In the genomic region with DNA sequence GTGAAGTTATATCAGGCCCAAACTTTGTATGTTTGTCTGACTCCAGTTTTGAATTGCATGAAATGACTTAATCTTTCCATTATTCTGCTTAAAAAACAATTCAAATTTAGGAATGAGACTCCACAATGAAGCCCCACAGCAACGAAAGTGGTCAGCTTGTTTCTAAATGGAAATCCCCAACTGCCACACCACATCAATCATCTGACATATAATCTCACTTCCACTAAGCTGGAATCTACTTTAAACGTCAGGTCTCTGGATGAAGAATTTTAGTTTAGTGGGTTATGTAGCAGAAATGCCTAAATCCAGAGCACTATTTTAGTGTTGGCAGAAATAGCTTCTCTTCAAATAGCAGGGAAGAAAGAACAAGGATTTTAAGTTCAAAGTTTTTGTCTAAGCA, we compare ENCODE assay signal across 1 cellular context.
TF ChIP-seq lines count a peak whose summit lies in the region.

No MANE protein-coding gene starts in this region.

TF ChIP-seq in HEK293T, 16 proteins besides CTCF, POLR2A, EP300 and RAD21 (continued from another document):
- TF ChIP-seq, protein P1, sequence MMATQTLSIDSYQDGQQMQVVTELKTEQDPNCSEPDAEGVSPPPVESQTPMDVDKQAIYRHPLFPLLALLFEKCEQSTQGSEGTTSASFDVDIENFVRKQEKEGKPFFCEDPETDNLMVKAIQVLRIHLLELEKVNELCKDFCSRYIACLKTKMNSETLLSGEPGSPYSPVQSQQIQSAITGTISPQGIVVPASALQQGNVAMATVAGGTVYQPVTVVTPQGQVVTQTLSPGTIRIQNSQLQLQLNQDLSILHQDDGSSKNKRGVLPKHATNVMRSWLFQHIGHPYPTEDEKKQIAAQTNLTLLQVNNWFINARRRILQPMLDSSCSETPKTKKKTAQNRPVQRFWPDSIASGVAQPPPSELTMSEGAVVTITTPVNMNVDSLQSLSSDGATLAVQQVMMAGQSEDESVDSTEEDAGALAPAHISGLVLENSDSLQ (IDR thresholded peaks at IDR 0.05) = peak; percentile 84
